ENCODE assay signal across 2 cellular contexts in the genomic region with DNA sequence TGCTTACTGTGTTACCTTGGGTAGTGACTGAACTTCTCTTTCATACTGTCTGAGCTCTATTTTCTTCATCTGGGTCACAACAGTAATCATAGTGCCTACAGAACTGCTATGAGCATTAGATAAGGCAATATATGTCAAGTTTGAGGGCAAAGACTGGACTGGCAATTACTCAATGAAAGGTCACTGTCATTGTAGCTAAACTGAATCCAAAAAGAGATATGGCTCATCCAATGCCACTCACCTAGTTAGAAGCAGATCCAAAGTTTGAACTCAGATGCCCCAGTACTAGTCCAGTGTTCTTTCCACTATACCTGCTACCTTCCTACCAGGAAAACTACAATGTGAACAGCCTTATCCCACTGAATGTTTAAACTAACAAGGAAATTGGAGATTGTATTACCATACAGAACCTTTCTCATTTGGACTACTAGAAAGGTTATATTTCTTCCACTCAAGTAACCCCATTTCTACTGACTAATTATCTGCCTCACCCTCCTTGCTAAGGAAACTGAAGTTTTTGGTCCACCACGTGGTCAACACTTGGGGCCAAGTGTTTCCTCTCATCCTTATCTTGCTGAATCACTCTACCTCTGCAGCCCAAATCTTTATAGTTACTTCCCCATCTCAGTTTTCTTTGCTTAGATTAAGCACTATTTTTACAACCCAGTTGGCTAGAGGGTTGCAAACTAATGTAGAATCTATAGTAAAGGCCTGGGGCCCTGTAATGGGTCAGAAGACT.
TF ChIP-seq lines count a peak whose summit lies in the region.

No MANE protein-coding gene starts in this region.

TF ChIP-seq in liver, 16 proteins besides CTCF, POLR2A, EP300 and RAD21 (continued from another document):
- TF ChIP-seq TAF1 (conservative IDR thresholded peaks at IDR 0.05), result no peak

TF ChIP-seq in SK-N-SH treated with all-trans-retinoic acid at 6 μM for 48 hours, 23 proteins besides CTCF, POLR2A, EP300 and RAD21 (continued from another document):
- TF ChIP-seq CSRNP3 (CRISPR knock-in tag; IDR thresholded peaks at IDR 0.05) (no peak), BACH2 (CRISPR knock-in tag; IDR thresholded peaks at IDR 0.05; ENCODE audit: borderline replicate concordance) (no peak), PATZ1 (CRISPR knock-in tag; IDR thresholded peaks at IDR 0.05; ENCODE audit: borderline replicate concordance) (no peak), TCF4 (CRISPR knock-in tag; IDR thresholded peaks at IDR 0.05; ENCODE audit: borderline replicate concordance) (no peak), GLIS3 (CRISPR knock-in tag; IDR thresholded peaks at IDR 0.05) (no peak), TSHZ2 (CRISPR knock-in tag; IDR thresholded peaks at IDR 0.05) (no peak), ZFP3 (CRISPR knock-in tag; IDR thresholded peaks at IDR 0.05) (no peak), OSR1 (CRISPR knock-in tag; IDR thresholded peaks at IDR 0.05) (no peak), CREB5 (CRISPR knock-in tag; IDR thresholded peaks at IDR 0.05; ENCODE audit: low read depth) (no peak)
